8 cellular contexts compared by ENCODE assay signal in the genomic region with DNA sequence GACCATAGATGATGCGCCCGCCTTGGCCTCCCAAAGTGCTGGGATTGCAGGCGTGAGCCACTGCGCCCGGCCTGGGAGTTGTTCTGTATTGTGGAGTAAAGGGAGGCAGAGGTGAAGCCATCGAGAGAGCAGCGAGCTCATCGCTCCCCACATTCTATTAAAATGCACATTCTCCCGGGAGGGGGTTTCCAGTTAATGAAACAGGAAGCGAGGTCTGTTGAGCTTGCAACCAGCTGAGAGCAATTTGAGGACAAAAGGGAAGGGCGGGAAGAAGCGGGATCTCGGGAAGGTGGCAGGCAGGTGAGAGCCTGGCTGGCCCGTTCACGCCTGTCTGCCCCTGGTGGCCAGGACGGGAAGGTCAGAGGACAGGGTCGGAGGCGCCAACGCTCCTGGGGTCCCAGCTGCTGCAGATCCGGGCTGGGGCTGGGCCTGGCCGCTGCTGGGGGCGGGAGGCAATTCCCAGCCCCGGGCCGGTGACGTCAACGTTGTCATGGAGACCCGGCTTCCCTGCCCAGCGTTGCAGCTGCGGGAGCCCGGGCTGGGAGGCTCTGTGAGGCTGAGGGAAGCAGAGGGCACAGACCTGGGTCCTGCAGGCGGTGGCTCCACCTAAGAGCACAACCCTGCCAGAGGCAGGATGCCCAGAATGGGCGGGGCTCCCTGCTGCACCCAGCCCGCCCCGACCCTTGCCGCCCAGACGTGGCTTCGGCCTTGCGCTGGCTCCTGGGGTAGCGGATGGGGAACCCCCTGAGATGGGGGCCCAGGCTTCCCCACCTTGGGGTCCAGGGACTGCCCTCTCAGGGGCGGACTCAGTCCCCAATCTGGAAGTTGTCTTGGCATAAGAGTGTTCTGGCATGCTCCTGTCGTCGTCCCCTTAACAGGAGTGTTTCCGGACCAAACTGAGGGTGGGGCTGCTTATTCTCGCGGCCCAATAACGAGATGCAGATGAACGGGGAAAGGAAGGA. TPM values are rescaled to one million over a fixed set of nuclear protein-coding genes. Genes with fewer than 3 reads are reported as not detected.
DNase-seq lines count a peak whose midpoint lies in the region; ATAC-seq and TF ChIP-seq lines count a peak whose summit lies in the region.

No MANE protein-coding gene starts in this region.

- H3K36me3 Mint-ChIP-seq in CD8-positive, alpha-beta T cell, result no peaks in the 10 kb centered on the region

- peak overlapping the region; percentile 92 for H3K27ac Mint-ChIP-seq in CD8-positive, alpha-beta T cell

- no peaks in the 10 kb centered on the region for H3K9me3 Mint-ChIP-seq in CD8-positive, alpha-beta T cell

- peak; percentile 93 for ATAC-seq in CD8-positive, alpha-beta T cell
- peak; percentile 93 for ATAC-seq in Panc1
- ATAC-seq in gastroesophageal sphincter, result peak; percentile 93

- TF ChIP-seq EP300 in gastroesophageal sphincter (IDR thresholded peaks at IDR 0.05) (peak; percentile 27), suprapubic skin (IDR thresholded peaks at IDR 0.05) (no peak)

- H3K4me1 ChIP-seq in CD8-positive, alpha-beta T cell (ENCODE audit: insufficient read depth, low read length), result peaks cover 11% of the 10 kb centered on the region
- peaks cover 17% of the 10 kb centered on the region for H3K4me1 ChIP-seq in HUES64 (ENCODE audit: insufficient read depth, low read length)
- H3K4me1 ChIP-seq in Panc1 (ENCODE audit: control insufficient read depth, insufficient read depth, low read length), result peaks cover 3% of the 10 kb centered on the region; the same call in 1 of the 2 replicates
- H3K4me1 ChIP-seq in gastroesophageal sphincter, result peaks cover 0 to 17% (median 9%) of the 10 kb centered on the region in 3 donors
- H3K4me1 ChIP-seq in neuron (ENCODE audit: insufficient read depth, low read length), result peaks cover 20% of the 10 kb centered on the region
- H3K4me1 ChIP-seq in suprapubic skin, result peaks cover 16% of the 10 kb centered on the region

- peak overlapping the region; percentile 42 for H3K9ac ChIP-seq in HUES64 (ENCODE audit: low read depth, low read length)

- no peaks in the 10 kb centered on the region for H3K27me3 ChIP-seq in CD8-positive, alpha-beta T cell (ENCODE audit: insufficient read depth, low read length)
- H3K27me3 ChIP-seq in HUES64 (ENCODE audit: insufficient read depth, low read length) (no peaks in the 10 kb centered on the region), Panc1 (ENCODE audit: control insufficient read depth, insufficient read depth, low read length) (no peaks in the 10 kb centered on the region), gastroesophageal sphincter (no peaks in the 10 kb centered on the region), neuron (ENCODE audit: insufficient read depth, low read length) (no peaks in the 10 kb centered on the region), suprapubic skin (no peaks in the 10 kb centered on the region)

- BruUV-seq in Panc1 (replicated peaks; lab: Mats Ljungman, UMichigan), result no TSS peak

- H3K9me3 ChIP-seq in CD8-positive, alpha-beta T cell (ENCODE audit: low read length), result no peaks in the 10 kb centered on the region
- H3K9me3 ChIP-seq in HUES64 (ENCODE audit: insufficient read depth, low read depth, low read length) (no peaks in the 10 kb centered on the region), Panc1 (ENCODE audit: control insufficient read depth, insufficient read depth, low read depth, low read length) (no peaks in the 10 kb centered on the region), gastroesophageal sphincter (no peaks in the 10 kb centered on the region), neuron (ENCODE audit: low read length) (no peaks in the 10 kb centered on the region), suprapubic skin (no peaks in the 10 kb centered on the region)

- peak overlapping the region; percentile 92 for H3K4me3 Mint-ChIP-seq in CD8-positive, alpha-beta T cell

- 11% methylated on average over 44 of the region's 47 CpGs for WGBS in HUES64
- 0 to 20% methylated on average over 4 to 6 of the region's 47 CpGs for WGBS in gastroesophageal sphincter (ENCODE audit: low coverage in 1 of 2), 2 donors
- 15% methylated on average over 25 of the region's 47 CpGs for WGBS in suprapubic skin

- peak; percentile 54 for TF ChIP-seq CTCF in CD8-positive, alpha-beta T cell (IDR thresholded peaks at IDR 0.05)
- peak; percentile 65 for TF ChIP-seq CTCF in GM20000 (IDR thresholded peaks at IDR 0.05; ENCODE audit: extremely low read depth, missing control alignments)
- peak; percentile 79 for TF ChIP-seq CTCF in Panc1 (IDR thresholded peaks at IDR 0.05)
- peak; percentile 32 to 60 (median 52) for TF ChIP-seq CTCF in gastroesophageal sphincter (IDR thresholded peaks at IDR 0.05)
- TF ChIP-seq CTCF in suprapubic skin (IDR thresholded peaks at IDR 0.05), result peak; percentile 53 to 69

- peaks cover 13% of the 10 kb centered on the region for H3K4me1 Mint-ChIP-seq in CD8-positive, alpha-beta T cell (ENCODE audit: low read depth)

- H3K36me3 ChIP-seq in CD8-positive, alpha-beta T cell (ENCODE audit: insufficient read depth, low read length), result no peaks in the 10 kb centered on the region
- H3K36me3 ChIP-seq in HUES64 (ENCODE audit: insufficient read depth, low read length) (no peaks in the 10 kb centered on the region), Panc1 (ENCODE audit: control insufficient read depth, insufficient read depth, low read length) (no peaks in the 10 kb centered on the region), gastroesophageal sphincter (no peaks in the 10 kb centered on the region), neuron (ENCODE audit: insufficient read depth, low read length) (no peaks in the 10 kb centered on the region), suprapubic skin (no peaks in the 10 kb centered on the region)

- CTCF ChIA-PET in CD8-positive, alpha-beta T cell (lab: Charles Lee), result interaction anchor here (0.6 to 1.9 kb wide), 23 partner anchors 7 to 525 kb away, joined by 3 to 15 read pairs (median 4); no protein-coding TSS in a partner anchor
- CTCF ChIA-PET in Panc1 (lab: Charles Lee), result interaction anchor here (1.2 kb wide), 1 partner anchor 362 kb away, joined by 3 read pairs; no protein-coding TSS in a partner anchor

- peak overlapping the region; percentile 29 for H2AFZ ChIP-seq in neuron (ENCODE audit: low read depth, low read length)

- H3K27me3 Mint-ChIP-seq in CD8-positive, alpha-beta T cell (ENCODE audit: low read depth), result no peaks in the 10 kb centered on the region

- intact Hi-C loops in CD8-positive, alpha-beta T cell (cut with DNase I, micrococcal nuclease), result loop anchor here in 1 of 2 experiments (1.0 kb wide), 1 partner anchor 16 kb away; no protein-coding TSS in a partner anchor
- intact Hi-C loops in Panc1 (cut with micrococcal nuclease; ENCODE audit: unreplicated experiment), result loop anchor here (10.0 kb wide), 2 partner anchors 696 to 726 kb away; partner anchors contain the start of genes ATMIN, CENPN and CMC2

- in situ Hi-C loops in Panc1 (cut with HindIII; ENCODE audit: low pct_unique_long_range_greater_than_20kb, low sequenced_read_pairs), result no loop called here

- POLR2A ChIA-PET in CD8-positive, alpha-beta T cell (lab: Charles Lee), result interaction anchor here (0.6 to 1.1 kb wide), 3 partner anchors 12 to 587 kb away, joined by 3 read pairs; no protein-coding TSS in a partner anchor
- POLR2A ChIA-PET in Panc1 (lab: Charles Lee), result no interaction called here

- peak; percentile 20 to 77 (median 52) for DNase-seq in CD8-positive, alpha-beta T cell
- DNase-seq in GM20000 (ENCODE audit: low spot score) (peak; percentile 74), Panc1 (ENCODE audit: low read depth, low spot score) (no peak), suprapubic skin (ENCODE audit: low spot score in 2 of 2) (peak; percentile 91 to 93)
- DNase-seq in activated naive CD4-positive, alpha-beta T cell (lab: John Stamatoyannopoulos, UW), result peak in 3 of 4 experiments; percentile 17 to 60 (median 47)

- H3K27ac ChIP-seq in CD8-positive, alpha-beta T cell (ENCODE audit: low read depth, low read length), result peak overlapping the region; percentile 47
- H3K27ac ChIP-seq in HUES64 (ENCODE audit: low read depth, low read length), result peak overlapping the region; percentile 85; the same call in 1 of the 2 replicates
- no peak overlapping the region for H3K27ac ChIP-seq in Panc1 (ENCODE audit: low read length)
- H3K27ac ChIP-seq in gastroesophageal sphincter, result peak overlapping the region in 3 of 4 donors; percentile 66 to 72 (median 66)
- peak overlapping the region; percentile 61 for H3K27ac ChIP-seq in suprapubic skin

- H3K4me3 ChIP-seq in CD8-positive, alpha-beta T cell (ENCODE audit: low read depth, low read length), result peak overlapping the region; percentile 64
- H3K4me3 ChIP-seq in HUES64 (ENCODE audit: low read length) (peak overlapping the region; percentile 44), Panc1 (ENCODE audit: low read depth in 2 of 2, low read length in 2 of 2) (peak overlapping the region; percentile 16 to 42), gastroesophageal sphincter (peak overlapping the region; percentile 2 to 50), neuron (ENCODE audit: low read length) (peak overlapping the region; percentile 26), suprapubic skin (peak overlapping the region; percentile 43)

- TF ChIP-seq POLR2A in gastroesophageal sphincter (IDR thresholded peaks at IDR 0.05), result no peak
- TF ChIP-seq POLR2A in suprapubic skin (IDR thresholded peaks at IDR 0.05), result no peak

RNA-seq across cellular contexts. Expression of gene PLCG2, which starts 48.7 kb away (rescaled TPM):
- 10 to 100 TPM in 1 of 2 experiments, 1 to 10 TPM in 1; 7.6 to 10.2 TPM for total RNA-seq in CD8-positive, alpha-beta T cell
- polyA plus RNA-seq in HUES64 (2013, experiment 1 of 2), result 3.0 TPM
- polyA plus RNA-seq in HUES64 (2013, experiment 2 of 2), result 4.2 TPM
- total RNA-seq in Panc1 (2021; ENCODE audit: unreplicated experiment) (10.8 TPM), gastroesophageal sphincter (10 to 100 TPM in 1 of 4 donors, 1 to 10 TPM in 3; 6.2 to 11.4 (median 8.1) TPM), suprapubic skin (10 to 100 TPM in 3 of 4 donors, 1 to 10 TPM in 1; 6.5 to 24.1 (median 10.5) TPM)
- 5.4 TPM for polyA plus RNA-seq in Panc1 (2012; ENCODE audit: insufficient read length)
